ENCODE assay signal across 26 cellular contexts in the genomic region with DNA sequence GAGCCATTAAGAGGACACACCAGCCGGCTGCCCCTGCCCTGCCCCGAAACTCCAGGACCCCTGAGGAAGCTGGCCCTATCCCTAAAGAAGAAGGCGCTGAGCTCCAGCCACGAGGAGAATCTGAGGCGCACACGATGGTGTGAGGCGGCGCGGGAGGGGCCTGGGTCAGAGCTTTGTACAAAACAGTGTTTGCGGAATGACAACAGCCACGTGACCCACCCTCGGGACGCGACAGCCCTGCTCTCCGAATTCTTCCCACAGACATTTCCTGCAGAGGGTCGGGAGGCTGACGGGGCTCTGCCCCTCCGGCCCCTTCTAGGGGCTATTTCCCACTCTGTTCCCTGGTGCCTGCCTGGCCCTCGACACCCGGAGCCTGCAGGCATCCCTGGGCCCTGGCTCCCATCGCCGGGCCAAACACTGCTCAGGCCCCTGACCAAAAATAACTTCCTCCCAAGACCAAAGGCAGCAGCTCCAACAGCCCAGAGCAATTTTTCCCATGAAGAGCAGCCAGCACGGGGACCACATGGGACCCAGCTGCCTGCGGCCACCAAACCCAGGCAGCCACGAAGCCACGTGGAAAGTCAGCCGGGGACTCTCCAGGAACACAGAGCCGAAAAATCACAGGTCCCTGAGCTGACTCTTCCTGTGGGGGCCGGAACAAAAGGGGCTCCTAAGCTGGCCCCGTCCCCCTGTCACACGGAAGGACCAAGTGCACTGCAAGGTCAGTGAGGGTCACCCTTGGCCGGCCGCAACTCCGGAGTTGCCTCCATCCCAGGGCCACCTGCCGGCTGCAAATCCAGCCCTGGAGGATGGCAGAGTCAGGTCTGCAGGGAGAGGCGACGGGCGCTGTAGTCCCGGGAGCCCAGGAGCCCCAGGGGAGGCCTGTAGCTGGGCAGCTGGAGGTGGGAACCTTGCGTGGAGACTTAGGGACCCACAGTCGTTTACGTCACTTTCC. TPM values are rescaled to one million over a fixed set of nuclear protein-coding genes. Genes with fewer than 3 reads are reported as not detected.
A peak's percentile ranks its signal among the peaks of the same experiment; 100 is the strongest.
DNase-seq lines count a peak whose midpoint lies in the region; ATAC-seq and TF ChIP-seq lines count a peak whose summit lies in the region.
"Had no signal": no experiment of that assay in that cellular context is flagged by ENCODE, and none has a peak within 500 bp of the region (broad histone marks: within the 10 kb centered on the region; RNA-seq: fewer than 3 reads in every experiment).

No MANE protein-coding gene starts in this region.

- H3K4me1 ChIP-seq in H9 (ENCODE audit: insufficient read depth, low read length): no peaks in the 10 kb centered on the region
- H3K4me1 ChIP-seq in heart left ventricle: peaks cover 0 to 49% (median 15%) of the 10 kb centered on the region in 12 donors
- H3K4me1 ChIP-seq in thyroid gland: peaks cover 0 to 12% of the 10 kb centered on the region in 2 donors
- H3K4me1 ChIP-seq: HAP-1 had no signal

- no peak overlapping the region for H2BK15ac ChIP-seq in H9 (ENCODE audit: low read depth, low read length)

- no peak overlapping the region for H2BK120ac ChIP-seq in H9 (ENCODE audit: low read depth, low read length, poor library complexity, severe bottlenecking)

- H3K14ac ChIP-seq in H9 (ENCODE audit: insufficient read depth, low read length): no peak overlapping the region

- no peak overlapping the region for H3K4me2 ChIP-seq in H9 (ENCODE audit: insufficient read depth, insufficient read length, low read length)
- H3K4me2 ChIP-seq: smooth muscle cell had no signal

- intact Hi-C loops in heart left ventricle (cut with DNase I): loop anchor here in 1 of 10 donors (10.0 kb wide), 1 partner anchor 265 kb away; no protein-coding TSS in a partner anchor
- intact Hi-C loops in thyroid gland (cut with DNase I): no loop called here
- intact Hi-C loops in activated naive CD4-positive, alpha-beta T cell treated with anti-CD3 and anti-CD28 coated beads for 36 hours (cut with micrococcal nuclease): no loop called here
- intact Hi-C loops in activated CD4-positive, alpha-beta memory T cell treated with anti-CD3 and anti-CD28 coated beads for 36 hours (cut with micrococcal nuclease): no loop called here

- no peaks in the 10 kb centered on the region for H4K20me1 ChIP-seq in H9 (ENCODE audit: control insufficient read depth, insufficient read depth, insufficient read length)

- no peak overlapping the region for H3K4me3 Mint-ChIP-seq in H9
- H3K4me3 Mint-ChIP-seq in activated naive CD4-positive, alpha-beta T cell treated with anti-CD3 and anti-CD28 coated beads for 36 hours: no peak overlapping the region
- H3K4me3 Mint-ChIP-seq in activated CD4-positive, alpha-beta memory T cell treated with anti-CD3 and anti-CD28 coated beads for 36 hours: no peak overlapping the region
- H3K4me3 Mint-ChIP-seq: activated naive CD8-positive, alpha-beta T cell; CD14-positive monocyte; nephron progenitor cell; T-cell had no signal

- H3K56ac ChIP-seq in H9 (ENCODE audit: insufficient read length, low read depth, low read length): no peak overlapping the region

- no peak overlapping the region for H4K91ac ChIP-seq in H9 (ENCODE audit: insufficient read length, low read depth, low read length)

- no peak overlapping the region for H3K23ac ChIP-seq in H9 (ENCODE audit: insufficient read length, low read depth, low read length)

- H3K4me1 Mint-ChIP-seq in H9: no peaks in the 10 kb centered on the region
- H3K4me1 Mint-ChIP-seq in activated naive CD4-positive, alpha-beta T cell treated with anti-CD3 and anti-CD28 coated beads for 36 hours (ENCODE audit: low read depth): no peaks in the 10 kb centered on the region
- H3K4me1 Mint-ChIP-seq in activated CD4-positive, alpha-beta memory T cell treated with anti-CD3 and anti-CD28 coated beads for 36 hours (ENCODE audit: low read depth): no peaks in the 10 kb centered on the region
- H3K4me1 Mint-ChIP-seq: T-cell had no signal

- H3K23me2 ChIP-seq in H9 (ENCODE audit: insufficient read length, low read depth, low read length, poor library complexity, severe bottlenecking): no peaks in the 10 kb centered on the region

- CTCF ChIA-PET in activated naive CD4-positive, alpha-beta T cell treated with anti-CD3 and anti-CD28 coated beads for 36 hours (lab: Charles Lee): interaction anchor here (1.1 kb wide), 2 partner anchors 265 to 267 kb away, joined by 3 to 4 read pairs; no protein-coding TSS in a partner anchor
- CTCF ChIA-PET in activated CD4-positive, alpha-beta memory T cell treated with anti-CD3 and anti-CD28 coated beads for 36 hours (lab: Charles Lee): interaction anchor here (0.6 to 1.9 kb wide), 2 partner anchors 10 to 154 kb away, joined by 3 to 5 read pairs; no protein-coding TSS in a partner anchor

- no peak overlapping the region for H3T11ph ChIP-seq in H9 (ENCODE audit: low read length)

- no peak overlapping the region for H3K18ac ChIP-seq in H9 (ENCODE audit: insufficient read length, low read depth, low read length)

- WGBS in H9 (ENCODE audit: extremely low coverage, insufficient read length, low lambda C conversion rate): no CpG with 5 or more reads among the region's 42 CpGs
- WGBS in heart left ventricle, 4 donors: 47 to 60% (median 55%) methylated on average over 37 to 42 of the region's 42 CpGs
- 70 to 71% methylated on average over 28 to 37 of the region's 42 CpGs for WGBS in thyroid gland, 2 donors

- no peak overlapping the region for H3K27ac ChIP-seq in H9 (ENCODE audit: insufficient read length, low read depth, low read length)
- H3K27ac ChIP-seq in heart left ventricle: peak overlapping the region; percentile 6 to 86 (median 67)
- H3K27ac ChIP-seq in thyroid gland: peak overlapping the region in 2 of 3 donors; percentile 52 to 53

- no peaks in the 10 kb centered on the region for H3K79me1 ChIP-seq in H9 (ENCODE audit: insufficient read depth, low read depth, low read length, poor library complexity, severe bottlenecking)

- no peaks in the 10 kb centered on the region for H3K79me2 ChIP-seq in H9 (ENCODE audit: insufficient read depth, low read length)

- H3K4ac ChIP-seq in H9 (ENCODE audit: low read depth, low read length): no peak overlapping the region

- no peak overlapping the region for H4K8ac ChIP-seq in H9 (replicated peaks; ENCODE audit: insufficient read length, low read depth, low read length)

- TF ChIP-seq CTCF in H9 (conservative IDR thresholded peaks at IDR 0.05) (no peak), heart left ventricle (IDR thresholded peaks at IDR 0.05) (no peak), thyroid gland (IDR thresholded peaks at IDR 0.05) (no peak)

- TF ChIP-seq POLR2A in heart left ventricle (IDR thresholded peaks at IDR 0.05) (no peak), thyroid gland (IDR thresholded peaks at IDR 0.05) (no peak)

- no peaks in the 10 kb centered on the region; a peak in 1 of 7 replicates for H3K36me3 Mint-ChIP-seq in H9 (ENCODE audit: insufficient read depth in 1 of 3, low read depth in 3 of 3)
- no peaks in the 10 kb centered on the region for H3K36me3 Mint-ChIP-seq in activated naive CD4-positive, alpha-beta T cell treated with anti-CD3 and anti-CD28 coated beads for 36 hours (ENCODE audit: low read depth)
- no peaks in the 10 kb centered on the region for H3K36me3 Mint-ChIP-seq in activated CD4-positive, alpha-beta memory T cell treated with anti-CD3 and anti-CD28 coated beads for 36 hours
- H3K36me3 Mint-ChIP-seq: activated naive CD8-positive, alpha-beta T cell; CD14-positive monocyte; T-cell had no signal

- H2BK12ac ChIP-seq in H9 (ENCODE audit: insufficient read length, low read depth, low read length): no peak overlapping the region

- POLR2A ChIA-PET in activated CD4-positive, alpha-beta memory T cell treated with anti-CD3 and anti-CD28 coated beads for 36 hours (lab: Charles Lee): no interaction called here

- H3K9me3 Mint-ChIP-seq in H9: no peaks in the 10 kb centered on the region
- H3K9me3 Mint-ChIP-seq in activated naive CD4-positive, alpha-beta T cell treated with anti-CD3 and anti-CD28 coated beads for 36 hours: no peaks in the 10 kb centered on the region
- H3K9me3 Mint-ChIP-seq in activated CD4-positive, alpha-beta memory T cell treated with anti-CD3 and anti-CD28 coated beads for 36 hours: no peaks in the 10 kb centered on the region
- H3K9me3 Mint-ChIP-seq: T-cell had no signal

- no peak overlapping the region for H2BK5ac ChIP-seq in H9 (ENCODE audit: insufficient read length, low read length)

- no peak overlapping the region for H4K5ac ChIP-seq in H9 (ENCODE audit: insufficient read length, low read depth, low read length)

- ATAC-seq in heart left ventricle: peak; percentile 28 to 67 (median 54)
- ATAC-seq in HG02763 (IDR thresholded peaks at IDR 0.05; ENCODE audit: unreplicated experiment): no peak
- ATAC-seq: esophagus mucosa; left colon; stimulated activated naive CD8-positive, alpha-beta T cell treated with anti-CD3 and anti-CD28 coated beads, Interleukin-15, Interleukin-2, amounts not matched to agents 100 U/mL and 50 U/mL, for 24 hours; T-cell had no signal

- H3K9ac ChIP-seq in H9 (ENCODE audit: extremely low read depth, insufficient read length, low read length): no peak overlapping the region

- H3K9me3 ChIP-seq in H9 (ENCODE audit: control insufficient read depth, low read depth, low read length) (no peaks in the 10 kb centered on the region), heart left ventricle (no peaks in the 10 kb centered on the region), thyroid gland (no peaks in the 10 kb centered on the region)
- H3K9me3 ChIP-seq: HAP-1, tibial nerve had no signal

- H3K27ac Mint-ChIP-seq in H9: peak overlapping the region in 1 of 3 experiments; percentile 74; a peak in 1 of 7 replicates
- no peak overlapping the region for H3K27ac Mint-ChIP-seq in activated naive CD4-positive, alpha-beta T cell treated with anti-CD3 and anti-CD28 coated beads for 36 hours
- no peak overlapping the region for H3K27ac Mint-ChIP-seq in activated CD4-positive, alpha-beta memory T cell treated with anti-CD3 and anti-CD28 coated beads for 36 hours
- H3K27ac Mint-ChIP-seq: activated naive CD8-positive, alpha-beta T cell; CD14-positive monocyte; nephron progenitor cell; T-cell had no signal

- H3K4me3 ChIP-seq in heart left ventricle (peak overlapping the region in 3 of 12 donors; percentile 8 to 23 (median 22)), thyroid gland (replicated peaks in 1 of 3) (no peak overlapping the region)
- H3K4me3 ChIP-seq: HAP-1, smooth muscle cell, tibial nerve had no signal

- H3K27me3 ChIP-seq in H9 (ENCODE audit: insufficient read depth, low read length) (no peaks in the 10 kb centered on the region), heart left ventricle (no peaks in the 10 kb centered on the region), thyroid gland (no peaks in the 10 kb centered on the region)
- H3K27me3 ChIP-seq: tibial nerve had no signal

- no peak overlapping the region for H2BK20ac ChIP-seq in H9 (ENCODE audit: low read depth, low read length, poor library complexity, severe bottlenecking)

- no peaks in the 10 kb centered on the region; the same call in 1 of the 2 replicates for H3K27me3 Mint-ChIP-seq in H9 (ENCODE audit: low read depth)
- peaks cover 2% of the 10 kb centered on the region for H3K27me3 Mint-ChIP-seq in activated naive CD4-positive, alpha-beta T cell treated with anti-CD3 and anti-CD28 coated beads for 36 hours (ENCODE audit: low read depth)
- H3K27me3 Mint-ChIP-seq in activated CD4-positive, alpha-beta memory T cell treated with anti-CD3 and anti-CD28 coated beads for 36 hours: peaks cover 8% of the 10 kb centered on the region
- H3K27me3 Mint-ChIP-seq: activated naive CD8-positive, alpha-beta T cell had no signal

- no peak overlapping the region for H2AK5ac ChIP-seq in H9 (ENCODE audit: insufficient read length, low read length)

- H3K36me3 ChIP-seq in heart left ventricle: peaks cover 0 to 4% (median 0%) of the 10 kb centered on the region in 9 donors
- H3K36me3 ChIP-seq in thyroid gland: no peaks in the 10 kb centered on the region
- H3K36me3 ChIP-seq: HAP-1 had no signal

- DNase-seq in H9 (peak; percentile 20), heart left ventricle (peak in 4 of 5 donors; percentile 52 to 74 (median 71)), myocyte (ENCODE audit: low read depth) (peak; percentile 6), thyroid gland (no peak), DMS 273 (lab: John Stamatoyannopoulos, UW; ENCODE audit: unreplicated experiment) (no peak)
- DNase-seq in activated naive CD4-positive, alpha-beta T cell treated with anti-CD3 and anti-CD28 coated beads for 36 hours: no peak
- DNase-seq in activated CD4-positive, alpha-beta memory T cell treated with anti-CD3 and anti-CD28 coated beads for 36 hours: no peak
- DNase-seq: effector CD8-positive, alpha-beta T cell; left colon; midbrain; NCI-H1105 treated with DMSO at 0.1 percent for 48 hours; NCI-H2029 treated with DMSO at 0.1 percent for 48 hours; NCI-H82; nephron progenitor cell; SHP77 treated with DMSO at 0.1 percent for 48 hours; stimulated activated CD4-positive, alpha-beta T cell treated with anti-CD3 and anti-CD28 coated beads, Interleukin-4, amount 100 ng/mL, for 24 hours; stimulated activated naive CD8-positive, alpha-beta T cell treated with anti-CD3 and anti-CD28 coated beads, Interleukin-15, Interleukin-2, amounts not matched to agents 100 U/mL and 50 U/mL, for 24 hours; T-cell had no signal

- H2AFZ ChIP-seq in H9 (ENCODE audit: low read length): no peak overlapping the region

RNA-seq across cellular contexts. Expression of a gene that starts 42.1 kb away (rescaled TPM):
- total RNA-seq in H9 (2021): 0.04 and 0.13 TPM in 2 replicates
- total RNA-seq in heart left ventricle: under 1 TPM in 4 of 9 donors, not detected in 5; 0.05 to 0.38 (median 0.09) TPM
- polyA plus RNA-seq in heart left ventricle: under 1 TPM; 0.03 to 0.11 TPM
- total RNA-seq in myocyte: 0.05 TPM in 1 of 2 replicates, not detected in the other
- not detected for polyA plus RNA-seq in myocyte (2012)
- 1 to 10 TPM in 1 of 4 donors, under 1 TPM in 3; 0.22 to 1.4 (median 0.37) TPM for total RNA-seq in thyroid gland
- total RNA-seq in activated naive CD4-positive, alpha-beta T cell treated with anti-CD3 and anti-CD28 coated beads for 36 hours: not detected
- total RNA-seq in activated CD4-positive, alpha-beta memory T cell treated with anti-CD3 and anti-CD28 coated beads for 36 hours: not detected
- total RNA-seq: esophagus mucosa, M059J, T-cell had no signal
- polyA plus RNA-seq: CD14-positive monocyte, smooth muscle cell had no signal

RNA-seq across cellular contexts. Expression of a gene that starts 44.3 kb away (rescaled TPM):
- total RNA-seq in H9 (2021): 38.3 and 39.2 TPM in 2 replicates
- total RNA-seq in heart left ventricle: 10 to 100 TPM in 7 of 9 donors, 1 to 10 TPM in 2; 8.4 to 31.9 (median 12.0) TPM
- 10 to 100 TPM; 14.9 to 17.3 TPM for polyA plus RNA-seq in heart left ventricle
- total RNA-seq in myocyte: 37.2 and 41.8 TPM in 2 replicates
- polyA plus RNA-seq in myocyte (2012): 39.5 TPM
- 10 to 100 TPM; 19.7 to 35.4 (median 25.4) TPM for total RNA-seq in thyroid gland
- total RNA-seq in activated naive CD4-positive, alpha-beta T cell treated with anti-CD3 and anti-CD28 coated beads for 36 hours: 10 to 100 TPM; 15.3 to 18.1 TPM
- 10 to 100 TPM; 21.6 to 24.1 TPM for total RNA-seq in activated CD4-positive, alpha-beta memory T cell treated with anti-CD3 and anti-CD28 coated beads for 36 hours

Comparison
In these comparisons a context has a peak if more than half of its experiments do, and no peak if none do; other contexts are left out.
1. DNase-seq: peak in H9 (single experiment), heart left ventricle (4 of 5) and myocyte (single experiment); none in thyroid gland (0 of 2), activated naive CD4-positive, alpha-beta T cell treated with anti-CD3 and anti-CD28 coated beads for 36 hours (single experiment), activated CD4-positive, alpha-beta memory T cell treated with anti-CD3 and anti-CD28 coated beads for 36 hours (single experiment) and DMS 273 (single experiment).